ENCODE assay signal across 8 cellular contexts in the genomic region with DNA sequence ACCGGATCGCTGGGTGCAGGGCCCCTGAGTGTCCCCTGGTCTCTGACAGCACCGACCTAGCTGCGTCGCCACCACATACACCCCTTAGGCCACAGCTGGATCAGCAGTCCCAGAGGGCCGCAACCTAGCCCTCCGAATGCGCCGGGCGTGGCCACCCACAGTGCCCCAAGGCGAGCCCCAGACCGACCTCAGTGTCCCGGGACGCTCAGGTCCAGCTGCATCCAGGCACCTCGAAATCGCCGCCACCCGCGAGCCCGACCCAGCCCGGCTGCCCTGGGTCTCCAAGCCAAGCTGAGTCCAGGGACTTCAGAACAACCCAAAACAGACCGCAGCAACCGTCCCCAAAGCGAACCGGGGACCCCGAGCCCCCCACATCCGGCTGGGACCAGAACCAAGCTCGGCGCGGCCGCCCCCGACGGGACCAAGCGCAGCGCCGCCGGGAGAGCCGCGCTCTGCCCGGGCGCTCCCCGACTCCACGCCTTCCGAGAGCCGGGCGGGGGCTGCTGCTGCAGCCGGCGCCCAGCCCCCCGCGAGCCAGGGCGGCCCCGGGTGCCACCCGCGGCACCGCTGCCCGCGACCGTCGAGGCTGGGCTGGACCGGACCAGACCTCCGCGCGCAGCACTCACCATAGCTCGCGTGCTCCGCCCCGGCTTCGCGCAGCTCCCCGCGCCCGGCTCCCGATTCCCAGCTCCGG.
A peak's percentile ranks its signal among the peaks of the same experiment; 100 is the strongest.
DNase-seq lines count a peak whose midpoint lies in the region; ATAC-seq lines count a peak whose summit lies in the region.

No MANE protein-coding gene starts in this region.

- H3K4me3 Mint-ChIP-seq in activated naive CD4-positive, alpha-beta T cell treated with anti-CD3 and anti-CD28 coated beads, Interleukin-2, amount 50 U/mL, for 24 hours: peak overlapping the region; percentile 92
- peak overlapping the region; percentile 93 for H3K4me3 Mint-ChIP-seq in stimulated activated naive CD8-positive, alpha-beta T cell treated with anti-CD3 and anti-CD28 coated beads, Interleukin-15, Interleukin-2, amounts not matched to agents 100 ng/mL and 50 ng/mL, for 24 hours

- peak; percentile 67 for DNase-seq in activated CD8-positive, alpha-beta memory T cell treated with anti-CD3 and anti-CD28 coated beads, Interleukin-2, amount 50 U/mL, for 48 hours
- no peak for DNase-seq in activated CD8-positive, alpha-beta memory T cell treated with anti-CD3 and anti-CD28 coated beads, Interleukin-2, amount 50 U/mL, for 4 hours
- no peak for DNase-seq in NCI-H1092 treated with DMSO at 0.1 percent for 48 hours (lab: John Stamatoyannopoulos, UW)
- no peak for DNase-seq in NCI-H82 (lab: John Stamatoyannopoulos, UW)

- peak overlapping the region; percentile 72 for H3K27ac Mint-ChIP-seq in activated naive CD4-positive, alpha-beta T cell treated with anti-CD3 and anti-CD28 coated beads, Interleukin-2, amount 50 U/mL, for 24 hours
- H3K27ac Mint-ChIP-seq in stimulated activated naive CD8-positive, alpha-beta T cell treated with anti-CD3 and anti-CD28 coated beads, Interleukin-15, Interleukin-2, amounts not matched to agents 100 ng/mL and 50 ng/mL, for 24 hours: peak overlapping the region; percentile 91

- peak overlapping the region; percentile 76 for H3K4me3 ChIP-seq in iPS-18c (ENCODE audit: insufficient read depth, low read depth, low read length)

- peak; percentile 26 for ATAC-seq in HG03159 (IDR thresholded peaks at IDR 0.05; ENCODE audit: unreplicated experiment)

- H3K27me3 Mint-ChIP-seq in activated naive CD4-positive, alpha-beta T cell treated with anti-CD3 and anti-CD28 coated beads, Interleukin-2, amount 50 U/mL, for 24 hours: no peaks in the 10 kb centered on the region
- no peaks in the 10 kb centered on the region for H3K27me3 Mint-ChIP-seq in stimulated activated naive CD8-positive, alpha-beta T cell treated with anti-CD3 and anti-CD28 coated beads, Interleukin-15, Interleukin-2, amounts not matched to agents 100 ng/mL and 50 ng/mL, for 24 hours

- H3K4me1 Mint-ChIP-seq in activated naive CD4-positive, alpha-beta T cell treated with anti-CD3 and anti-CD28 coated beads, Interleukin-2, amount 50 U/mL, for 24 hours: peaks cover 39% of the 10 kb centered on the region
- H3K4me1 Mint-ChIP-seq in stimulated activated naive CD8-positive, alpha-beta T cell treated with anti-CD3 and anti-CD28 coated beads, Interleukin-15, Interleukin-2, amounts not matched to agents 100 ng/mL and 50 ng/mL, for 24 hours (ENCODE audit: low read depth): peaks cover 41% of the 10 kb centered on the region

- H3K9me3 Mint-ChIP-seq in activated naive CD4-positive, alpha-beta T cell treated with anti-CD3 and anti-CD28 coated beads, Interleukin-2, amount 50 U/mL, for 24 hours: no peaks in the 10 kb centered on the region
- no peaks in the 10 kb centered on the region for H3K9me3 Mint-ChIP-seq in stimulated activated naive CD8-positive, alpha-beta T cell treated with anti-CD3 and anti-CD28 coated beads, Interleukin-15, Interleukin-2, amounts not matched to agents 100 ng/mL and 50 ng/mL, for 24 hours

- no peaks in the 10 kb centered on the region for H3K9me3 ChIP-seq in iPS-18c (ENCODE audit: control insufficient read depth, insufficient read depth, low read length)

- H3K36me3 Mint-ChIP-seq in activated naive CD4-positive, alpha-beta T cell treated with anti-CD3 and anti-CD28 coated beads, Interleukin-2, amount 50 U/mL, for 24 hours: peaks cover 2% of the 10 kb centered on the region
- H3K36me3 Mint-ChIP-seq in stimulated activated naive CD8-positive, alpha-beta T cell treated with anti-CD3 and anti-CD28 coated beads, Interleukin-15, Interleukin-2, amounts not matched to agents 100 ng/mL and 50 ng/mL, for 24 hours (ENCODE audit: low read depth): peaks cover 33% of the 10 kb centered on the region
